Comparison of ENCODE assay signal across 14 cellular contexts in genomic region chr9:134333234-134333873, GRCh38. TPM values are rescaled to one million over a fixed set of nuclear protein-coding genes. Genes with fewer than 3 reads are reported as not detected.
A peak's percentile ranks its signal among the peaks of the same experiment; 100 is the strongest.
DNase-seq lines count a peak whose midpoint lies in the region; ATAC-seq and TF ChIP-seq lines count a peak whose summit lies in the region.
"Had no signal": no experiment of that assay in that cellular context is flagged by ENCODE, and none has a peak within 500 bp of the region (broad histone marks: within the 10 kb centered on the region; RNA-seq: fewer than 3 reads in every experiment).

No MANE protein-coding gene starts in this region.

- no peak overlapping the region for H4K91ac ChIP-seq in IMR-90 (ENCODE audit: insufficient read depth, low read depth, low read length)

- in situ Hi-C loops in IMR-90 (cut with MboI; ENCODE audit: low sequenced_read_pairs) = loop anchor here (5.0 kb wide), 1 partner anchor 94 kb away; no protein-coding TSS in a partner anchor

- H3K4me1 ChIP-seq in IMR-90 (ENCODE audit: control insufficient read depth, insufficient read depth, low read length) = peaks cover 49% of the 10 kb centered on the region

- H3K56ac ChIP-seq in IMR-90 (ENCODE audit: extremely low read depth, insufficient read depth, low read length) = no peak overlapping the region

- H3K4me3 ChIP-seq in IMR-90 (ENCODE audit: insufficient read depth, low read depth, low read length) = no peak overlapping the region
- peak overlapping the region in 1 of 7 experiments; percentile 8 for H3K4me3 ChIP-seq in skin epidermis
- H3K4me3 ChIP-seq: thoracic aorta had no signal

- H4K5ac ChIP-seq in IMR-90 (ENCODE audit: low read depth, low read length) = no peak overlapping the region

- no peak for TF ChIP-seq CTCF in IMR-90 (conservative IDR thresholded peaks at IDR 0.05; ENCODE audit: low read depth, low read length)

- H2BK15ac ChIP-seq in IMR-90 (ENCODE audit: low read depth, low read length) = no peak overlapping the region

- no peak overlapping the region for H3K23ac ChIP-seq in IMR-90 (ENCODE audit: low read depth, low read length)

- 36% methylated on average over 19 of the region's 24 CpGs; no CpG with 5 or more reads in 1 of the 2 experiments for WGBS in IMR-90 (ENCODE audit: extremely low coverage in 2 of 2, insufficient read length in 1 of 2), 2 experiments

- peaks cover 100% of the 10 kb centered on the region for H4K20me1 ChIP-seq in IMR-90 (ENCODE audit: insufficient read depth, low read length)

- no TSS peak for BruUV-seq in IMR-90 (replicated peaks; lab: Mats Ljungman, UMichigan)

- H3K36me3 ChIP-seq in IMR-90 (ENCODE audit: control insufficient read depth, insufficient read depth, low read length) = peaks cover 2% of the 10 kb centered on the region; the same call in 1 of the 2 replicates
- H3K36me3 ChIP-seq: thoracic aorta had no signal

- H2BK120ac ChIP-seq in IMR-90 (ENCODE audit: low read depth, low read length) = no peak overlapping the region

- H2AFZ ChIP-seq in IMR-90 (replicated peaks; ENCODE audit: low read length, poor library complexity) = no peak overlapping the region

- no peak overlapping the region for H3K18ac ChIP-seq in IMR-90 (ENCODE audit: low read depth, low read length)

- ATAC-seq in IMR-90 (ENCODE audit: low read depth) = peak; percentile 22; the same call in 1 of the 2 replicates
- no peak for ATAC-seq in activated naive CD8-positive, alpha-beta T cell treated with anti-CD3 and anti-CD28 coated beads, Interleukin-2, amount 50 U/mL, for 24 hours
- ATAC-seq: naive thymus-derived CD4-positive, alpha-beta T cell had no signal

- H2AK5ac ChIP-seq in IMR-90 (ENCODE audit: low read depth, low read length) = peak overlapping the region; percentile 1; the same call in 1 of the 2 replicates

- H3K36me3 Mint-ChIP-seq in activated naive CD8-positive, alpha-beta T cell treated with anti-CD3 and anti-CD28 coated beads, Interleukin-2, amount 50 U/mL, for 24 hours (ENCODE audit: low read depth) = no peaks in the 10 kb centered on the region
- no peaks in the 10 kb centered on the region for H3K36me3 Mint-ChIP-seq in activated naive CD4-positive, alpha-beta T cell treated with anti-CD3 and anti-CD28 coated beads for 36 hours (ENCODE audit: low read depth)
- H3K36me3 Mint-ChIP-seq: CD8-positive, alpha-beta memory T cell; naive thymus-derived CD4-positive, alpha-beta T cell had no signal

- no peaks in the 10 kb centered on the region for H3K9me3 Mint-ChIP-seq in activated naive CD8-positive, alpha-beta T cell treated with anti-CD3 and anti-CD28 coated beads, Interleukin-2, amount 50 U/mL, for 24 hours
- no peaks in the 10 kb centered on the region for H3K9me3 Mint-ChIP-seq in activated naive CD4-positive, alpha-beta T cell treated with anti-CD3 and anti-CD28 coated beads for 36 hours
- H3K9me3 Mint-ChIP-seq: CD8-positive, alpha-beta memory T cell; naive thymus-derived CD4-positive, alpha-beta T cell had no signal

- TF ChIP-seq RAD21 in IMR-90 (IDR thresholded peaks at IDR 0.05; ENCODE audit: low read length) = no peak

- peaks cover 1% of the 10 kb centered on the region for H3K27me3 Mint-ChIP-seq in activated naive CD8-positive, alpha-beta T cell treated with anti-CD3 and anti-CD28 coated beads, Interleukin-2, amount 50 U/mL, for 24 hours
- H3K27me3 Mint-ChIP-seq in activated naive CD4-positive, alpha-beta T cell treated with anti-CD3 and anti-CD28 coated beads for 36 hours (ENCODE audit: low read depth) = no peaks in the 10 kb centered on the region

- H3K9me3 ChIP-seq in IMR-90 (ENCODE audit: control insufficient read depth, insufficient read depth, low read length) = no peaks in the 10 kb centered on the region
- H3K9me3 ChIP-seq: thoracic aorta had no signal

- no peak overlapping the region for H3K4me3 Mint-ChIP-seq in activated naive CD8-positive, alpha-beta T cell treated with anti-CD3 and anti-CD28 coated beads, Interleukin-2, amount 50 U/mL, for 24 hours
- H3K4me3 Mint-ChIP-seq in activated naive CD4-positive, alpha-beta T cell treated with anti-CD3 and anti-CD28 coated beads for 36 hours = no peak overlapping the region
- H3K4me3 Mint-ChIP-seq: CD8-positive, alpha-beta memory T cell; naive thymus-derived CD4-positive, alpha-beta T cell had no signal

- no peak overlapping the region for H3K4ac ChIP-seq in IMR-90 (ENCODE audit: low read depth, low read length)

- DNase-seq in IMR-90 (no peak), astrocyte of the hippocampus (ENCODE audit: low read depth, low spot score) (peak; percentile 57), kidney glomerular epithelial cell (lab: John Stamatoyannopoulos, UW) (peak; percentile 26), SW 1271 (lab: John Stamatoyannopoulos, UW) (no peak)
- DNase-seq in stimulated activated CD4-positive, alpha-beta T cell treated with anti-CD3 and anti-CD28 coated beads, Interleukin-12 subunit alpha, Interleukin-12 subunit beta, amount 100 ng/mL, for 4 hours = no peak
- DNase-seq in activated naive CD8-positive, alpha-beta T cell treated with anti-CD3 and anti-CD28 coated beads, Interleukin-2, amount 50 U/mL, for 24 hours = no peak
- no peak for DNase-seq in activated naive CD4-positive, alpha-beta T cell treated with anti-CD3 and anti-CD28 coated beads for 36 hours
- DNase-seq: activated CD4-positive, alpha-beta T cell treated with anti-CD3 and anti-CD28 coated beads for 48 hours; activated effector memory CD4-positive, alpha-beta T cell treated with anti-CD3 and anti-CD28 coated beads, Interleukin-2, amount 50 U/mL, for 16 hours; CD8-positive, alpha-beta memory T cell; Karpas-422; naive thymus-derived CD4-positive, alpha-beta T cell had no signal

- intact Hi-C loops in IMR-90 (cut with micrococcal nuclease) = no loop called here
- intact Hi-C loops in activated naive CD4-positive, alpha-beta T cell treated with anti-CD3 and anti-CD28 coated beads for 36 hours (cut with micrococcal nuclease) = no loop called here

- no peak overlapping the region for H3K9ac ChIP-seq in IMR-90 (ENCODE audit: low read depth, low read length)

- H3K9me1 ChIP-seq in IMR-90 (ENCODE audit: insufficient read depth, low read length) = peaks cover 34% of the 10 kb centered on the region

- H3K27me3 ChIP-seq in IMR-90 (ENCODE audit: control insufficient read depth, insufficient read depth, low read length) = no peaks in the 10 kb centered on the region

- H3K27ac Mint-ChIP-seq in activated naive CD8-positive, alpha-beta T cell treated with anti-CD3 and anti-CD28 coated beads, Interleukin-2, amount 50 U/mL, for 24 hours = no peak overlapping the region
- no peak overlapping the region for H3K27ac Mint-ChIP-seq in activated naive CD4-positive, alpha-beta T cell treated with anti-CD3 and anti-CD28 coated beads for 36 hours
- H3K27ac Mint-ChIP-seq: naive thymus-derived CD4-positive, alpha-beta T cell had no signal

- peaks cover 0 to 99% of the 10 kb centered on the region in 2 experiments; a peak in 3 of 4 replicates for H3K79me1 ChIP-seq in IMR-90 (ENCODE audit: low read depth in 1 of 2, low read length in 2 of 2)

- no peak overlapping the region for H3K14ac ChIP-seq in IMR-90 (replicated peaks; ENCODE audit: low read depth, low read length)

- dilution Hi-C loops in IMR-90 (cut with HindIII; ENCODE audit: low sequenced_read_pairs, unreplicated experiment) = no loop called here

- H3K4me1 Mint-ChIP-seq in activated naive CD8-positive, alpha-beta T cell treated with anti-CD3 and anti-CD28 coated beads, Interleukin-2, amount 50 U/mL, for 24 hours = no peaks in the 10 kb centered on the region
- no peaks in the 10 kb centered on the region for H3K4me1 Mint-ChIP-seq in activated naive CD4-positive, alpha-beta T cell treated with anti-CD3 and anti-CD28 coated beads for 36 hours (ENCODE audit: low read depth)

- H3K4me2 ChIP-seq in IMR-90 (ENCODE audit: low read depth, low read length) = no peak overlapping the region; the same call in 1 of the 2 replicates

- H2AK9ac ChIP-seq in IMR-90 (replicated peaks; ENCODE audit: low read depth, low read length, poor library complexity) = no peak overlapping the region

- CTCF ChIA-PET in IMR-90 (lab: Yijun Ruan, JAX) = no interaction called here
- CTCF ChIA-PET in activated naive CD4-positive, alpha-beta T cell treated with anti-CD3 and anti-CD28 coated beads for 36 hours (lab: Charles Lee) = interaction anchor here (0.6 to 1.7 kb wide), 2 partner anchors 162 to 236 kb away, joined by 4 read pairs; no protein-coding TSS in a partner anchor

- no peak overlapping the region for H2BK20ac ChIP-seq in IMR-90 (ENCODE audit: low read depth, low read length)

- H2BK5ac ChIP-seq in IMR-90 (ENCODE audit: low read depth, low read length, poor library complexity, severe bottlenecking) = no peak overlapping the region

- H4K8ac ChIP-seq in IMR-90 (ENCODE audit: low read depth in 2 of 2, low read length in 2 of 2) = no peak overlapping the region

- TF ChIP-seq POLR2A in IMR-90 (IDR thresholded peaks at IDR 0.05; ENCODE audit: low read depth, low read length) = no peak

- POLR2A ChIA-PET in IMR-90 (lab: Charles Lee; ENCODE audit: unreplicated experiment) = no interaction called here

- H3K27ac ChIP-seq in IMR-90 (ENCODE audit: insufficient read depth, low read length) = no peak overlapping the region
- peak overlapping the region in 12 of 21 experiments; percentile 3 to 67 (median 41) for H3K27ac ChIP-seq in skin epidermis
- H3K27ac ChIP-seq: thoracic aorta had no signal

TF ChIP-seq in IMR-90, 13 proteins besides CTCF, POLR2A, EP300 and RAD21 (continues in another document):
- no peak for TF ChIP-seq MAFK (IDR thresholded peaks at IDR 0.05; ENCODE audit: low read depth, low read length)
- TF ChIP-seq MXI1 (IDR thresholded peaks at IDR 0.05; ENCODE audit: borderline replicate concordance, low read depth, low read length) = no peak
- TF ChIP-seq USF2 (IDR thresholded peaks at IDR 0.05; ENCODE audit: low read depth, low read length) = no peak

RNA-seq across cellular contexts. Expression of gene RXRA, which starts 7.1 kb away (rescaled TPM):
- total RNA-seq in IMR-90 (2012; rRNA removed) = 7.5 and 8.1 TPM in 2 replicates
- polyA plus RNA-seq in IMR-90 (2012; rRNA removed) = 17.9 and 19.0 TPM in 2 replicates
- 7.8 and 17.6 TPM in 2 replicates for polyA plus RNA-seq in IMR-90 (2012; cell fraction: cytosol; rRNA removed)
- 11.2 and 21.7 TPM in 2 replicates for polyA plus RNA-seq in IMR-90 (2012; cell fraction: nucleus; rRNA removed; ENCODE audit: low replicate concordance)
- 1 to 10 TPM; 2.1 to 2.2 TPM for total RNA-seq in activated naive CD4-positive, alpha-beta T cell treated with anti-CD3 and anti-CD28 coated beads for 36 hours

Comparison
In these comparisons a context has a peak if more than half of its experiments do, and no peak if none do; other contexts are left out.
1. DNase-seq: peak in astrocyte of the hippocampus (single experiment) and kidney glomerular epithelial cell (single experiment); none in IMR-90 (single experiment), stimulated activated CD4-positive, alpha-beta T cell treated with anti-CD3 and anti-CD28 coated beads, Interleukin-12 subunit alpha, Interleukin-12 subunit beta, amount 100 ng/mL, for 4 hours (single experiment), SW 1271 (0 of 2), activated naive CD8-positive, alpha-beta T cell treated with anti-CD3 and anti-CD28 coated beads, Interleukin-2, amount 50 U/mL, for 24 hours (single experiment) and activated naive CD4-positive, alpha-beta T cell treated with anti-CD3 and anti-CD28 coated beads for 36 hours (single experiment).